Comparison of ENCODE assay signal across 28 cellular contexts in the genomic region with DNA sequence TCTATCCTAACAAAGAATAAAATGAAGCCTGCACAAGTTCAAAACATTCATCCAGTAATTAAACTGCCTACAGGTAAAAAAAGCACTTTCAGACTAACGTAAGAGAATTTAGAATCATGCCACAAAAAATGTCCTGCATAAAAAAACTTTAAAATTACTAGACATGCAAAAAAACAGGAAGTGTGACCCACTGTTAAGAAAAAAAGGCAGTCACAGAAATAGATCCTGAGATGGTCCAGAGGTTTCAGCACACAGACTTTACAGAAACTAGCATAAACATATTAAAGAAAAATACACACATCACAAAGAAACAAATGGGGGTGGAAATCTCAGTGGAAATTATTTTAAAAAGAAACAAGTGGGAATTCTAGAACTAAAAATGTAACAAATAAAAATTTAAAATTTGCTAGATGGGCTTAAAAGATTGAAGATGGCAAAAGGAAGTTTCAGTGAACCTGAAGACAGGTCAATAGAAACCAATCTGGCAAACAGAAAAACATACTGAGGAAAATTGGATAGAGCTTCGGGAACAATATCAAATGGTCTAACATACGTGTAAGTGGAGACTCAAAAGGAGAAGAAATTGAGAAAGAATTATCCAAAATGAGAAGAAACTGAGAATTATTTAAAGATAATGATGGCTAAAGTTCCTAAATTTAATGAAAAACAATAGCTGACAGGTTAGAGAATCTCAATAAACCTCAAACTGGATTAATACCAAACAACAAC. TPM values are rescaled to one million over a fixed set of nuclear protein-coding genes. Genes with fewer than 3 reads are reported as not detected.
DNase-seq lines count a peak whose midpoint lies in the region; ATAC-seq, FAIRE-seq and TF ChIP-seq lines count a peak whose summit lies in the region.
"Had no signal": no experiment of that assay in that cellular context is flagged by ENCODE, and none has a peak within 500 bp of the region (broad histone marks: within the 10 kb centered on the region; RNA-seq: fewer than 3 reads in every experiment).

No MANE protein-coding gene starts in this region.

- no peak overlapping the region for H3K27ac ChIP-seq in CD4-positive, alpha-beta T cell (ENCODE audit: low read depth, low read length)
- H3K27ac ChIP-seq: epithelial cell of prostate, ovary, right atrium auricular region, tibial artery had no signal

- CTCF ChIA-PET in CD4-positive, alpha-beta T cell (lab: Charles Lee) = no interaction called here

- peaks cover 35% of the 10 kb centered on the region for H3K27me3 ChIP-seq in CD4-positive, alpha-beta T cell (ENCODE audit: control insufficient read depth, insufficient read depth, low read length)
- no peaks in the 10 kb centered on the region for H3K27me3 ChIP-seq in adipocyte (replicated peaks; ENCODE audit: control insufficient read depth, insufficient read depth, low read length)
- H3K27me3 ChIP-seq: ovary, right atrium auricular region had no signal

- FAIRE-seq in GM12891 (lab: Jason Lieb, UNC) = no peak

- TF ChIP-seq POLR2A in GM12891 (IDR thresholded peaks at IDR 0.05; ENCODE audit: low read depth, low read length) = no peak

- peaks cover 10% of the 10 kb centered on the region for H3K9me3 Mint-ChIP-seq in CD4-positive, alpha-beta T cell

- no peaks in the 10 kb centered on the region for H3K36me3 ChIP-seq in adipocyte (ENCODE audit: control insufficient read depth, insufficient read depth, low read length, severe bottlenecking)
- H3K36me3 ChIP-seq: ovary, right atrium auricular region, tibial artery had no signal

- H3K36me3 Mint-ChIP-seq in CD4-positive, alpha-beta T cell (ENCODE audit: low read depth) = peaks cover 40% of the 10 kb centered on the region

- H3K9ac ChIP-seq in adipocyte (ENCODE audit: low read length) = no peak overlapping the region

- H3K4me3 ChIP-seq in adipocyte (ENCODE audit: low read length) (no peak overlapping the region), fibroblast of the aortic adventitia (ENCODE audit: low read depth, low read length) (no peak overlapping the region)
- H3K4me3 ChIP-seq: lung, ovary, right atrium auricular region, tibial artery had no signal

- no peak for TF ChIP-seq CTCF in CD4-positive, alpha-beta T cell (IDR thresholded peaks at IDR 0.05)
- TF ChIP-seq CTCF in fibroblast of the aortic adventitia (IDR thresholded peaks at IDR 0.05; ENCODE audit: insufficient read depth, low read length) = no peak

- DNase-seq in CD4-positive, alpha-beta T cell = no peak
- no peak for DNase-seq in GM12891 (ENCODE audit: insufficient read length, low spot score)
- DNase-seq in adipocyte (ENCODE audit: low read depth) = peak; percentile 22
- DNase-seq in fibroblast of the aortic adventitia (ENCODE audit: low read depth) = peak; percentile 20
- no peak for DNase-seq in NCI-H1105 (lab: John Stamatoyannopoulos, UW)
- no peak for DNase-seq in hippocampal formation (lab: John Stamatoyannopoulos, UW)
- no peak for DNase-seq in stimulated activated CD8-positive, alpha-beta memory T cell treated with anti-CD3 and anti-CD28 coated beads, Interleukin-4, amount 100 ng/mL, for 48 hours
- DNase-seq: activated B cell treated with CpG ODN at 0.5 μM for 24 hours; activated CD4-positive, alpha-beta T cell treated with anti-CD3 and anti-CD28 coated beads, Interleukin-2, amount 50 U/mL, for 48 hours; activated naive CD4-positive, alpha-beta T cell; caudate nucleus; CD8-positive, alpha-beta T cell; DND-41; GOT3; kidney glomerular epithelial cell; NCI-H1436; NCI-H2171 treated with DMSO at 0.1 percent for 48 hours; NCI-H526; ovary; SHP77; stimulated activated CD4-positive, alpha-beta T cell treated with anti-CD3 and anti-CD28 coated beads, Interleukin-12 subunit alpha, Interleukin-12 subunit beta, amount 100 ng/mL, for 4 hours; stimulated activated CD4-positive, alpha-beta T cell treated with anti-CD3 and anti-CD28 coated beads, Interleukin-4, amount 100 ng/mL, for 4 hours; SW 1271; tibial artery had no signal

- intact Hi-C loops in CD4-positive, alpha-beta T cell (cut with DNase I, micrococcal nuclease) = loop anchor here in 1 of 2 experiments (5.0 to 10.0 kb wide), 4 partner anchors 720 to 1770 kb away; partner anchors contain the start of genes CFAP61, CRNKL1 and NAA20

- peaks cover 12% of the 10 kb centered on the region for H3K4me1 ChIP-seq in adipocyte (ENCODE audit: control insufficient read depth, insufficient read depth, low read length)

- POLR2A ChIA-PET in CD4-positive, alpha-beta T cell (lab: Charles Lee) = interaction anchor here (1.5 kb wide), 1 partner anchor 222 kb away, joined by 3 read pairs; no protein-coding TSS in a partner anchor

- H3K4me3 Mint-ChIP-seq in CD4-positive, alpha-beta T cell = peak overlapping the region; percentile 26
- H3K4me3 Mint-ChIP-seq: activated B cell treated with CpG ODN at 0.5 μM for 24 hours; CD8-positive, alpha-beta T cell; stimulated activated naive CD8-positive, alpha-beta T cell treated with anti-CD3 and anti-CD28 coated beads, Interleukin-15, Interleukin-2, amounts not matched to agents 100 ng/mL and 50 ng/mL, for 24 hours had no signal

- peaks cover 51% of the 10 kb centered on the region for H3K27me3 Mint-ChIP-seq in CD4-positive, alpha-beta T cell

- no peak overlapping the region for H3K27ac Mint-ChIP-seq in CD4-positive, alpha-beta T cell
- H3K27ac Mint-ChIP-seq: activated B cell treated with CpG ODN at 0.5 μM for 24 hours; CD8-positive, alpha-beta T cell; stimulated activated naive CD8-positive, alpha-beta T cell treated with anti-CD3 and anti-CD28 coated beads, Interleukin-15, Interleukin-2, amounts not matched to agents 100 ng/mL and 50 ng/mL, for 24 hours had no signal

- no peak for ATAC-seq in CD4-positive, alpha-beta T cell (ENCODE audit: poor library complexity)
- ATAC-seq: CD8-positive, alpha-beta T cell had no signal

- peaks cover 19% of the 10 kb centered on the region for H3K9me3 ChIP-seq in CD4-positive, alpha-beta T cell (ENCODE audit: control insufficient read depth, low read length)
- H3K9me3 ChIP-seq in adipocyte (ENCODE audit: control insufficient read depth, low read length) = peaks cover 38% of the 10 kb centered on the region
- H3K9me3 ChIP-seq: ovary had no signal

- peaks cover 23% of the 10 kb centered on the region for H3K4me1 Mint-ChIP-seq in CD4-positive, alpha-beta T cell (ENCODE audit: low read depth)

TF ChIP-seq in GM12891, 5 proteins besides CTCF, POLR2A, EP300 and RAD21:
- no peak for TF ChIP-seq PAX5 (IDR thresholded peaks at IDR 0.05; ENCODE audit: insufficient read depth, low read length, severe bottlenecking)
- no peak for TF ChIP-seq POU2F2 (IDR thresholded peaks at IDR 0.05; ENCODE audit: low read depth, low read length)
- peak; percentile 82 for TF ChIP-seq SPI1 (IDR thresholded peaks at IDR 0.05; ENCODE audit: low read depth, low read length)
- no peak for TF ChIP-seq POLR2AphosphoS5 (IDR thresholded peaks at IDR 0.05; ENCODE audit: low read depth, low read length)
- TF ChIP-seq TAF1 (IDR thresholded peaks at IDR 0.05; ENCODE audit: low read depth, low read length) = no peak
TF ChIP-seq in GM12891: peak in this region for 1.

RNA-seq across cellular contexts. Expression of gene ZNF133, which starts 3.4 kb away (rescaled TPM):
- 1 to 10 TPM; 3.3 to 4.1 TPM for total RNA-seq in CD4-positive, alpha-beta T cell
- 6.4 TPM for polyA plus RNA-seq in GM12891 (2012; ENCODE audit: low read depth, missing spikeins)
- total RNA-seq in fibroblast of the aortic adventitia (ENCODE audit: low replicate concordance) = 14.6 and 22.2 TPM in 2 replicates

Comparison
In these comparisons a context has a peak if more than half of its experiments do, and no peak if none do; other contexts are left out.
1. DNase-seq: peak in adipocyte (single experiment) and fibroblast of the aortic adventitia (single experiment); none in CD4-positive, alpha-beta T cell (0 of 10), GM12891 (single experiment), NCI-H1105 (single experiment), hippocampal formation (0 of 2) and stimulated activated CD8-positive, alpha-beta memory T cell treated with anti-CD3 and anti-CD28 coated beads, Interleukin-4, amount 100 ng/mL, for 48 hours (single experiment).